ENCODE assay signal across 10 cellular contexts in genomic region chr15:40878785-40879184, GRCh38. TPM values are rescaled to one million over a fixed set of nuclear protein-coding genes. Genes with fewer than 3 reads are reported as not detected.
DNase-seq lines count a peak whose midpoint lies in the region; ATAC-seq, FAIRE-seq and TF ChIP-seq lines count a peak whose summit lies in the region.
"Had no signal": no experiment of that assay in that cellular context is flagged by ENCODE, and none has a peak within 500 bp of the region (broad histone marks: within the 10 kb centered on the region; RNA-seq: fewer than 3 reads in every experiment).

No MANE protein-coding gene starts in this region.

- H4K20me1 ChIP-seq in hepatocyte (ENCODE audit: insufficient read depth, poor library complexity, severe bottlenecking) = no peaks in the 10 kb centered on the region
- no peaks in the 10 kb centered on the region for H4K20me1 ChIP-seq in Karpas-422 (ENCODE audit: insufficient read depth, low read depth, low read length)

- WGBS in hepatocyte (ENCODE audit: low lambda C conversion rate, missing lambda C conversion rate) = 74% methylated on average over 1 of the region's 1 CpG

- H3K27ac ChIP-seq in hepatocyte (peak overlapping the region; percentile 35), Karpas-422 (ENCODE audit: low read length) (no peak overlapping the region), substantia nigra (ENCODE audit: low read depth, low read length, poor library complexity, severe bottlenecking) (no peak overlapping the region)

- H2AFZ ChIP-seq in hepatocyte = no peak overlapping the region
- H2AFZ ChIP-seq in Karpas-422 (ENCODE audit: low read length) = no peak overlapping the region

- H3K9ac ChIP-seq in Karpas-422 (ENCODE audit: low read length) = no peak overlapping the region

- no peaks in the 10 kb centered on the region for H3K36me3 ChIP-seq in hepatocyte (replicated peaks; ENCODE audit: insufficient read depth, low read depth)
- H3K36me3 ChIP-seq in Karpas-422 (ENCODE audit: insufficient read depth, low read length) = no peaks in the 10 kb centered on the region

- H3K4me3 ChIP-seq in hepatocyte (no peak overlapping the region), Karpas-422 (ENCODE audit: low read length) (no peak overlapping the region)

- H3K4me2 ChIP-seq in hepatocyte (no peak overlapping the region), Karpas-422 (ENCODE audit: low read depth, low read length, poor library complexity, severe bottlenecking) (no peak overlapping the region)

- TF ChIP-seq CTCF in hepatocyte (IDR thresholded peaks at IDR 0.05; ENCODE audit: poor library complexity) = no peak

- H3K9me2 ChIP-seq in hepatocyte (replicated peaks; ENCODE audit: insufficient read depth) = no peaks in the 10 kb centered on the region
- H3K9me2 ChIP-seq in Karpas-422 (replicated peaks; ENCODE audit: insufficient read depth, low read length) = no peaks in the 10 kb centered on the region

- no peak for FAIRE-seq in RCC 7860 (lab: Jason Lieb, UNC)

- H3K9me3 ChIP-seq in hepatocyte (ENCODE audit: low read depth) (no peaks in the 10 kb centered on the region), Karpas-422 (ENCODE audit: low read length) (no peaks in the 10 kb centered on the region)

- DNase-seq in EL (peak; percentile 58), RCC 7860 (ENCODE audit: low spot score) (peak; percentile 55), hepatocyte (ENCODE audit: low spot score) (peak; percentile 63), DMS 273 treated with DMSO at 0.1 percent for 48 hours (lab: John Stamatoyannopoulos, UW) (no peak), Karpas-422 (no peak), substantia nigra (lab: John Stamatoyannopoulos, UW) (no peak), inferior parietal cortex (ENCODE audit: extremely low spot score) (no peak)
- DNase-seq: hippocampal formation had no signal

- no peaks in the 10 kb centered on the region for H3K4me1 ChIP-seq in hepatocyte (ENCODE audit: insufficient read depth)
- peaks cover 8% of the 10 kb centered on the region for H3K4me1 ChIP-seq in Karpas-422 (ENCODE audit: low read length)

- H3K27me3 ChIP-seq in hepatocyte (no peaks in the 10 kb centered on the region), Karpas-422 (ENCODE audit: low read length) (no peaks in the 10 kb centered on the region)

- peak; percentile 61 for ATAC-seq in GM21717 (IDR thresholded peaks at IDR 0.05; ENCODE audit: unreplicated experiment)

- H3K79me2 ChIP-seq in hepatocyte (no peaks in the 10 kb centered on the region), Karpas-422 (ENCODE audit: low read length) (no peaks in the 10 kb centered on the region)

RNA-seq across cellular contexts. Expression of gene RHOV, which starts 4.8 kb away (rescaled TPM):
- 1.2 and 1.7 TPM in 2 replicates for total RNA-seq in hepatocyte
- polyA plus RNA-seq in hepatocyte = 5.7 and 6.1 TPM in 2 replicates
- total RNA-seq in Karpas-422 (2014; rRNA removed; shearing (Covaris generic); ENCODE audit: low replicate concordance) = 0.69 TPM in 1 of 2 replicates, not detected in the other
- total RNA-seq: LHCN-M2 had no signal

RNA-seq across cellular contexts. Expression of gene VPS18, which starts 15.5 kb away (rescaled TPM):
- total RNA-seq in hepatocyte = 38.3 and 40.1 TPM in 2 replicates
- polyA plus RNA-seq in hepatocyte = 34.6 and 40.3 TPM in 2 replicates
- total RNA-seq in Karpas-422 (2014; rRNA removed; shearing (Covaris generic); ENCODE audit: low replicate concordance) = 12.6 and 18.1 TPM in 2 replicates

RNA-seq across cellular contexts. Expression of gene SPINT1, which starts 34.9 kb away (rescaled TPM):
- total RNA-seq in hepatocyte = 155 and 197 TPM in 2 replicates
- polyA plus RNA-seq in hepatocyte = 233 and 252 TPM in 2 replicates
- 2.0 and 3.4 TPM in 2 replicates for total RNA-seq in Karpas-422 (2014; rRNA removed; shearing (Covaris generic); ENCODE audit: low replicate concordance)
- total RNA-seq: LHCN-M2 had no signal

RNA-seq across cellular contexts. Expression of gene PPP1R14D, which starts 50.3 kb away (rescaled TPM):
- 0.24 TPM in 1 of 2 replicates, not detected in the other for total RNA-seq in hepatocyte
- polyA plus RNA-seq in hepatocyte = 0.47 TPM in 1 of 2 replicates, not detected in the other
- total RNA-seq in Karpas-422 (2014; rRNA removed; shearing (Covaris generic); ENCODE audit: low replicate concordance) = not detected in 2 replicates
- total RNA-seq: LHCN-M2 had no signal

RNA-seq across cellular contexts. Expression of gene DLL4, which starts 50.4 kb away (rescaled TPM):
- total RNA-seq in hepatocyte = 2.3 and 2.8 TPM in 2 replicates
- polyA plus RNA-seq in hepatocyte = 1.1 TPM in 1 of 2 replicates, not detected in the other
- 0.36 TPM in 1 of 2 replicates, not detected in the other for total RNA-seq in Karpas-422 (2014; rRNA removed; shearing (Covaris generic); ENCODE audit: low replicate concordance)

Comparison
In these comparisons a context has a peak if more than half of its experiments do, and no peak if none do; other contexts are left out.
1. DNase-seq: peak in EL (single experiment), RCC 7860 (single experiment) and hepatocyte (single experiment); none in DMS 273 treated with DMSO at 0.1 percent for 48 hours (single experiment), Karpas-422 (single experiment), substantia nigra (0 of 49) and inferior parietal cortex (single experiment).
2. RNA of gene SPINT1, which starts 34.9 kb away (total RNA-seq): 155 to 197 TPM in hepatocyte; 2.0 to 3.4 TPM in Karpas-422; every median in the first group is over 10 times any median in the second.